Comparison of ENCODE assay signal across 23 cellular contexts in genomic region chr5:107464876-107465275, GRCh38.
A peak's percentile ranks its signal among the peaks of the same experiment; 100 is the strongest.
DNase-seq lines count a peak whose midpoint lies in the region; ATAC-seq and TF ChIP-seq lines count a peak whose summit lies in the region.
"Had no signal": no experiment of that assay in that cellular context is flagged by ENCODE, and none has a peak within 500 bp of the region (broad histone marks: within the 10 kb centered on the region; RNA-seq: fewer than 3 reads in every experiment).

No MANE protein-coding gene starts in this region.

- no peaks in the 10 kb centered on the region for H3K9me3 Mint-ChIP-seq in activated naive CD8-positive, alpha-beta T cell treated with anti-CD3 and anti-CD28 coated beads, Interleukin-2, amount 50 U/mL, for 24 hours
- no peaks in the 10 kb centered on the region for H3K9me3 Mint-ChIP-seq in activated naive CD8-positive, alpha-beta T cell treated with anti-CD3 and anti-CD28 coated beads for 36 hours
- H3K9me3 Mint-ChIP-seq: CD4-positive, alpha-beta T cell; central memory CD8-positive, alpha-beta T cell; naive B cell had no signal

- no peaks in the 10 kb centered on the region for H3K36me3 Mint-ChIP-seq in activated naive CD8-positive, alpha-beta T cell treated with anti-CD3 and anti-CD28 coated beads, Interleukin-2, amount 50 U/mL, for 24 hours (ENCODE audit: low read depth)
- no peaks in the 10 kb centered on the region for H3K36me3 Mint-ChIP-seq in activated naive CD8-positive, alpha-beta T cell treated with anti-CD3 and anti-CD28 coated beads for 36 hours
- H3K36me3 Mint-ChIP-seq: naive B cell had no signal

- no peak overlapping the region for H2AK5ac ChIP-seq in mesendoderm (ENCODE audit: low read length)

- CTCF ChIA-PET in HEK293T (lab: Yijun Ruan, JAX), result interaction anchor here (1.2 kb wide), 1 partner anchor 107 kb away, joined by 3 read pairs; no protein-coding TSS in a partner anchor

- no peak overlapping the region for H3K9ac ChIP-seq in mesendoderm (ENCODE audit: low read length)

- H3K27me3 ChIP-seq in RWPE2 (ENCODE audit: insufficient read depth, poor library complexity, severe bottlenecking), result no peaks in the 10 kb centered on the region
- H3K27me3 ChIP-seq in mesendoderm (ENCODE audit: insufficient read depth, low read length, poor library complexity), result no peaks in the 10 kb centered on the region
- H3K27me3 ChIP-seq in upper lobe of left lung, result no peaks in the 10 kb centered on the region
- H3K27me3 ChIP-seq: suprapubic skin had no signal

- H3K79me2 ChIP-seq in mesendoderm (ENCODE audit: control insufficient read depth, insufficient read depth, low read length), result peaks cover 8% of the 10 kb centered on the region

- H3K27ac ChIP-seq in RWPE2 (ENCODE audit: poor library complexity, severe bottlenecking), result peak overlapping the region; percentile 94
- no peak overlapping the region for H3K27ac ChIP-seq in mesendoderm (ENCODE audit: low read depth, low read length)
- no peak overlapping the region for H3K27ac ChIP-seq in upper lobe of left lung
- H3K27ac ChIP-seq: HL-60, prostate gland, suprapubic skin had no signal

- H3K4me3 Mint-ChIP-seq in activated naive CD8-positive, alpha-beta T cell treated with anti-CD3 and anti-CD28 coated beads, Interleukin-2, amount 50 U/mL, for 24 hours, result no peak overlapping the region
- no peak overlapping the region for H3K4me3 Mint-ChIP-seq in activated naive CD8-positive, alpha-beta T cell treated with anti-CD3 and anti-CD28 coated beads for 36 hours
- H3K4me3 Mint-ChIP-seq: CD4-positive, alpha-beta T cell; central memory CD8-positive, alpha-beta T cell; naive B cell had no signal

- H3K79me1 ChIP-seq in mesendoderm (ENCODE audit: low read length), result peaks cover 13% of the 10 kb centered on the region

- peak overlapping the region; percentile 44 for H3K27ac Mint-ChIP-seq in activated naive CD8-positive, alpha-beta T cell treated with anti-CD3 and anti-CD28 coated beads, Interleukin-2, amount 50 U/mL, for 24 hours
- H3K27ac Mint-ChIP-seq in activated naive CD8-positive, alpha-beta T cell treated with anti-CD3 and anti-CD28 coated beads for 36 hours, result no peak overlapping the region
- H3K27ac Mint-ChIP-seq: CD4-positive, alpha-beta T cell had no signal

- no peak for TF ChIP-seq EP300 in upper lobe of left lung (IDR thresholded peaks at IDR 0.05)

- no peak overlapping the region for H3K18ac ChIP-seq in mesendoderm (ENCODE audit: low read length)

- TF ChIP-seq CTCF in RWPE2 (IDR thresholded peaks at IDR 0.05; ENCODE audit: poor library complexity, severe bottlenecking) (no peak), upper lobe of left lung (IDR thresholded peaks at IDR 0.05) (no peak)

- H2BK120ac ChIP-seq in mesendoderm (ENCODE audit: low read depth, low read length), result no peak overlapping the region

- no peak overlapping the region for H3K4ac ChIP-seq in mesendoderm (ENCODE audit: low read depth, low read length)

- peaks cover 20% of the 10 kb centered on the region for H3K4me1 Mint-ChIP-seq in activated naive CD8-positive, alpha-beta T cell treated with anti-CD3 and anti-CD28 coated beads, Interleukin-2, amount 50 U/mL, for 24 hours
- H3K4me1 Mint-ChIP-seq in activated naive CD8-positive, alpha-beta T cell treated with anti-CD3 and anti-CD28 coated beads for 36 hours, result peaks cover 11% of the 10 kb centered on the region

- POLR2A ChIA-PET in HEK293T (lab: Yijun Ruan, JAX), result no interaction called here

- peaks cover 45% of the 10 kb centered on the region for H3K4me1 ChIP-seq in RWPE2 (ENCODE audit: insufficient read depth, poor library complexity, severe bottlenecking)
- H3K4me1 ChIP-seq in mesendoderm (ENCODE audit: control insufficient read depth, low read depth, low read length), result peaks cover 15% of the 10 kb centered on the region
- peaks cover 0 to 11% (median 2%) of the 10 kb centered on the region in 4 donors for H3K4me1 ChIP-seq in upper lobe of left lung
- H3K4me1 ChIP-seq: prostate gland had no signal

- no peak overlapping the region for H3K56ac ChIP-seq in mesendoderm (ENCODE audit: low read length)

- no peaks in the 10 kb centered on the region for H3K9me3 ChIP-seq in RWPE2 (ENCODE audit: severe bottlenecking)
- H3K9me3 ChIP-seq in upper lobe of left lung, result no peaks in the 10 kb centered on the region
- H3K9me3 ChIP-seq: prostate gland, suprapubic skin had no signal

- no peak for TF ChIP-seq POLR2A in upper lobe of left lung (IDR thresholded peaks at IDR 0.05)

- ATAC-seq in activated naive CD8-positive, alpha-beta T cell treated with anti-CD3 and anti-CD28 coated beads, Interleukin-2, amount 50 U/mL, for 24 hours, result peak; percentile 40
- no peak for ATAC-seq in RWPE2 (ENCODE audit: low read depth)
- ATAC-seq in upper lobe of left lung (ENCODE audit: low FRiP score in 2 of 2), result no peak
- no peak for ATAC-seq in GM18907 (IDR thresholded peaks at IDR 0.05; ENCODE audit: unreplicated experiment)

- H2BK5ac ChIP-seq in mesendoderm (ENCODE audit: low read length), result no peak overlapping the region

- H3K27me3 Mint-ChIP-seq in activated naive CD8-positive, alpha-beta T cell treated with anti-CD3 and anti-CD28 coated beads, Interleukin-2, amount 50 U/mL, for 24 hours, result no peaks in the 10 kb centered on the region
- H3K27me3 Mint-ChIP-seq in activated naive CD8-positive, alpha-beta T cell treated with anti-CD3 and anti-CD28 coated beads for 36 hours, result peaks cover 8% of the 10 kb centered on the region
- H3K27me3 Mint-ChIP-seq: CD4-positive, alpha-beta T cell; central memory CD8-positive, alpha-beta T cell; naive B cell had no signal

- DNase-seq in activated naive CD8-positive, alpha-beta T cell treated with anti-CD3 and anti-CD28 coated beads, Interleukin-2, amount 50 U/mL, for 24 hours, result no peak
- DNase-seq in activated naive CD8-positive, alpha-beta T cell treated with anti-CD3 and anti-CD28 coated beads for 36 hours, result no peak
- no peak for DNase-seq in RWPE2 (ENCODE audit: low spot score)
- DNase-seq in mesendoderm, result peak; percentile 47
- no peak for DNase-seq in HEK293T (ENCODE audit: extremely low spot score)
- DNase-seq in upper lobe of left lung, result no peak
- DNase-seq in ureter (ENCODE audit: low spot score), result no peak
- DNase-seq: CD4-positive, alpha-beta T cell; effector CD4-positive, alpha-beta T cell; KBM-7; naive B cell; NCI-H1048; NCI-H2081 treated with DMSO at 0.1 percent for 48 hours; NCI-H510A treated with DMSO at 0.1 percent for 48 hours; SHP77 treated with DMSO at 0.1 percent for 48 hours; small intestine; stimulated activated CD4-positive, alpha-beta T cell treated with anti-CD3 and anti-CD28 coated beads, Interleukin-4, amount 100 ng/mL, for 4 hours; T-helper 1 cell had no signal

- no peak overlapping the region for H3K4me2 ChIP-seq in mesendoderm (ENCODE audit: low read length)

- no peak overlapping the region for H4K5ac ChIP-seq in mesendoderm (ENCODE audit: low read length)

- no peak overlapping the region for H4K8ac ChIP-seq in mesendoderm (ENCODE audit: low read depth, low read length)

- H3K4me3 ChIP-seq in RWPE2 (ENCODE audit: severe bottlenecking) (no peak overlapping the region), mesendoderm (ENCODE audit: low read length) (no peak overlapping the region), upper lobe of left lung (no peak overlapping the region)
- H3K4me3 ChIP-seq: prostate gland, suprapubic skin had no signal

- WGBS in mesendoderm (ENCODE audit: extremely low coverage, insufficient coverage, low lambda C conversion rate), result no CpG with 5 or more reads among the region's 8 CpGs
- 81 to 84% methylated on average over 8 of the region's 8 CpGs for WGBS in upper lobe of left lung, 2 donors

- H2BK15ac ChIP-seq in mesendoderm (replicated peaks; ENCODE audit: low read depth), result peak overlapping the region; percentile 13

- H3K23ac ChIP-seq in mesendoderm (ENCODE audit: low read length), result no peak overlapping the region

- H3K36me3 ChIP-seq in RWPE2 (ENCODE audit: low read depth) (no peaks in the 10 kb centered on the region), mesendoderm (ENCODE audit: control insufficient read depth, insufficient read depth, low read length) (no peaks in the 10 kb centered on the region), upper lobe of left lung (no peaks in the 10 kb centered on the region)
- H3K36me3 ChIP-seq: prostate gland, suprapubic skin had no signal

TF ChIP-seq in HEK293T, 16 proteins besides CTCF, POLR2A, EP300 and RAD21:
- TF ChIP-seq TARDBP (IDR thresholded peaks at IDR 0.05), result no peak
TF ChIP-seq in HEK293T: peak in this region for 0.
